In the genomic region with DNA sequence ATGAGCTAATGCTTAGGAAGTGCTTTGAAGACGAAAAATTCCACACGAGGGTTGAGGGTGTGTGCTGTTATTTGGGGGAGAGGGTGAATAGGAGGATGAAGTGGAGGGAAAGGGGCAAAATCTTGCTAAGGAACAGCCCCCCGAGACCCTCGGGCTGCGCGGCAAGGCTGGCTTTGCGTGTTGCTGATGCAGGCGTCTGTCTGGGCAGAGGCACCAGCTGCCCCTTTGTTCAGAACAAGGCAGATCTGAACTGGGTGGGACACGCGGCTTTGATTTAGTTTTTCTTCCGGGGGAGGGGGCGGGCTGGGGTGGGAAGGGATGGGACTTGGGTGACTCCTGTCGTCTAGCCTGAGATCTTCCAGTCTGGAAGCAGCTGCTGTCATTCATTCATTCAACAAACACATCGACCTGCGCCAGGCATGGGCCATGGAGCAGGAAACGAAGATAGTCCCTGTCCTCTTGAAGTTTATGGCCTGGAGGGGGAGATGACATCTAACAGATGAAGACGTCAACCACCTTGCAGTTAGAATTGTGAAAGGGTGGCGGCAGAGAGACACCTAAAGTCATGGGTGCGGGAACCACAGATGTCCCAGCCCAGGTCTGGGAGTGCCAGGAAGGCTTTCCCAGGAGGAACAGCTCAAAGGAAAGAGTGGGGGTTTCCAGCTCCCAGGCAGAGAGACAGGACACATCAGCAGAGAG, we compare ENCODE assay signal across 17 cellular contexts. TPM values are rescaled to one million over a fixed set of nuclear protein-coding genes. Genes with fewer than 3 reads are reported as not detected.
DNase-seq lines count a peak whose midpoint lies in the region; ATAC-seq and TF ChIP-seq lines count a peak whose summit lies in the region.
"Had no signal": no experiment of that assay in that cellular context is flagged by ENCODE, and none has a peak within 500 bp of the region (broad histone marks: within the 10 kb centered on the region; RNA-seq: fewer than 3 reads in every experiment).

No MANE protein-coding gene starts in this region.

- no peak overlapping the region for H4K8ac ChIP-seq in trophoblast cell (ENCODE audit: low read depth, low read length)

- DNase-seq in left ventricle myocardium superior (no peak), Right ventricle myocardium inferior (ENCODE audit: missing footprints) (no peak), fibroblast of villous mesenchyme (ENCODE audit: low read depth) (peak; percentile 36), trophoblast cell (peak; percentile 62 to 77), vagina (ENCODE audit: extremely low spot score in 2 of 2) (no peak), ureter (ENCODE audit: low spot score) (no peak), hepatic stellate cell (ENCODE audit: low spot score) (no peak)
- DNase-seq in central memory CD4-positive, alpha-beta T cell: no peak
- DNase-seq: ACHN; activated CD8-positive, alpha-beta memory T cell treated with anti-CD3 and anti-CD28 coated beads for 24 hours; activated naive CD8-positive, alpha-beta T cell treated with anti-CD3 and anti-CD28 coated beads for 36 hours; effector CD8-positive, alpha-beta T cell; midbrain; NCI-H1105 treated with DMSO at 0.1 percent for 48 hours; NCI-H524 had no signal

- H3K27ac ChIP-seq in trophoblast cell (ENCODE audit: low read depth, low read length) (no peak overlapping the region), vagina (peak overlapping the region; percentile 93)
- H3K27ac ChIP-seq: RWPE1 had no signal

- H2AK5ac ChIP-seq in trophoblast cell (ENCODE audit: low read length): no peak overlapping the region

- H2BK120ac ChIP-seq in trophoblast cell (ENCODE audit: insufficient read depth, low read length, poor library complexity): no peak overlapping the region

- H3K36me3 ChIP-seq in trophoblast cell (ENCODE audit: control insufficient read depth in 1 of 2, insufficient read depth in 2 of 2, low read length in 2 of 2): no peaks in the 10 kb centered on the region
- H3K36me3 ChIP-seq in vagina: no peaks in the 10 kb centered on the region

- H3K27me3 ChIP-seq in trophoblast cell (ENCODE audit: insufficient read depth, low read length): no peaks in the 10 kb centered on the region
- no peaks in the 10 kb centered on the region for H3K27me3 ChIP-seq in vagina

- H2AFZ ChIP-seq in trophoblast cell (ENCODE audit: insufficient read depth, low read length, poor library complexity): no peak overlapping the region

- H3K79me1 ChIP-seq in trophoblast cell (ENCODE audit: low read length): peaks cover 5% of the 10 kb centered on the region

- no peak overlapping the region for H3K4ac ChIP-seq in trophoblast cell (ENCODE audit: low read depth, low read length)

- ATAC-seq in left ventricle myocardium superior (peak; percentile 3), Right ventricle myocardium inferior (no peak)

- no peak overlapping the region for H3K4me3 ChIP-seq in fibroblast of villous mesenchyme (ENCODE audit: low read depth, low read length)
- no peak overlapping the region for H3K4me3 ChIP-seq in trophoblast cell (ENCODE audit: low read depth, low read length)
- H3K4me3 ChIP-seq in vagina: peak overlapping the region in 1 of 2 donors; percentile 14

- no peak overlapping the region for H4K12ac ChIP-seq in trophoblast cell (ENCODE audit: low read depth, low read length)

- H3K9ac ChIP-seq in trophoblast cell (ENCODE audit: low read length): no peak overlapping the region

- TF ChIP-seq POLR2A in vagina (IDR thresholded peaks at IDR 0.05): no peak

- peak overlapping the region; percentile 51 for H2BK12ac ChIP-seq in trophoblast cell (ENCODE audit: low read length)

- H3K4me2 ChIP-seq in trophoblast cell (ENCODE audit: low read length): no peak overlapping the region

- TF ChIP-seq CTCF in fibroblast of villous mesenchyme (IDR thresholded peaks at IDR 0.05; ENCODE audit: insufficient read depth, low read depth, low read length) (no peak), vagina (IDR thresholded peaks at IDR 0.05) (no peak)

- intact Hi-C loops in left ventricle myocardium superior (cut with micrococcal nuclease): no loop called here
- intact Hi-C loops in Right ventricle myocardium inferior (cut with DNase I): no loop called here
- intact Hi-C loops in vagina (cut with DNase I): no loop called here

- no peak overlapping the region for H4K91ac ChIP-seq in trophoblast cell (ENCODE audit: low read depth, low read length)

- no peak overlapping the region for H3K14ac ChIP-seq in trophoblast cell (ENCODE audit: low read length)

- H3K23ac ChIP-seq in trophoblast cell (ENCODE audit: low read length): no peak overlapping the region

- no peak overlapping the region for H2BK5ac ChIP-seq in trophoblast cell (ENCODE audit: low read depth, low read length, poor library complexity)

- peaks cover 4% of the 10 kb centered on the region for H3K9me3 ChIP-seq in trophoblast cell (ENCODE audit: insufficient read depth, low read depth, low read length)
- H3K9me3 ChIP-seq in vagina: no peaks in the 10 kb centered on the region

- H3K4me1 ChIP-seq in trophoblast cell (ENCODE audit: control insufficient read depth in 1 of 2, insufficient read depth in 2 of 2, low read length in 2 of 2) (peaks cover 5 to 7% of the 10 kb centered on the region in 2 experiments), vagina (peaks cover 30% of the 10 kb centered on the region)

- WGBS in trophoblast cell (ENCODE audit: extremely low coverage, insufficient coverage, insufficient read length): no CpG with 5 or more reads among the region's 19 CpGs

- no peak overlapping the region for H3K18ac ChIP-seq in trophoblast cell (ENCODE audit: low read length)

- H3K79me2 ChIP-seq in trophoblast cell (ENCODE audit: control insufficient read depth, insufficient read depth, low read length, poor library complexity): no peaks in the 10 kb centered on the region

RNA-seq across cellular contexts. Expression of a gene that starts 20.8 kb away (rescaled TPM):
- 3.5 TPM for total RNA-seq in left ventricle myocardium superior
- total RNA-seq in Right ventricle myocardium inferior: 4.6 TPM
- total RNA-seq in fibroblast of villous mesenchyme: 60.5 and 75.7 TPM in 2 replicates
- polyA plus RNA-seq in trophoblast cell (2013): 63.3 and 64.2 TPM in 2 replicates
- total RNA-seq in vagina: 34.4 TPM
- total RNA-seq in ureter: 16.0 TPM
- polyA plus RNA-seq: IgD-negative memory B cell had no signal

Comparison
In these comparisons a context has a peak if more than half of its experiments do, and no peak if none do; other contexts are left out.
1. DNase-seq: peak in fibroblast of villous mesenchyme (single experiment) and trophoblast cell (2 of 2); none in left ventricle myocardium superior (single experiment), Right ventricle myocardium inferior (single experiment), vagina (0 of 2), central memory CD4-positive, alpha-beta T cell (single experiment), ureter (single experiment) and hepatic stellate cell (single experiment).